In the genomic region with DNA sequence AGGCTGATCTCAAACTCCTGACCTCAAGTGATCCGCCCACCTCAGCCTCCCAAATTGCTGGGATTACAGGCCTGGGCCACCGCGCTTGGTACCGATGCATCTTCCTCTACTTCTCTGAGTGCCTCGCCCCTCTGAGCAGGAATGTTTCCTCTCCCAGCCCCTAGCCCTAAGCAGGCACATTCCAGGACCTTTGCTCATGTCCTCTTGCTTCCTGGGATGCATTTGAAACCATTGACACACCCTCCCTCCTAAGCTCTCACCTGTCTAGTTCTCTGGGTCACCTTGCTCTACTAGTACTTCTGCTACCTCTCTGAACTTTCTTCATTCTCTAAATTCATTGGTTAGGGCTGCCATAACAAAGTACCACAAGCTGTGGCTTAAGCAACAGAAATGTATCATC, we compare ENCODE assay signal across 24 cellular contexts. TPM values are rescaled to one million over a fixed set of nuclear protein-coding genes. Genes with fewer than 3 reads are reported as not detected.
A peak's percentile ranks its signal among the peaks of the same experiment; 100 is the strongest.
DNase-seq lines count a peak whose midpoint lies in the region; ATAC-seq and TF ChIP-seq lines count a peak whose summit lies in the region.
"Had no signal": no experiment of that assay in that cellular context is flagged by ENCODE, and none has a peak within 500 bp of the region (broad histone marks: within the 10 kb centered on the region; RNA-seq: fewer than 3 reads in every experiment).

No MANE protein-coding gene starts in this region.

- no peaks in the 10 kb centered on the region for H3K9me3 ChIP-seq in Caco-2
- no peaks in the 10 kb centered on the region for H3K9me3 ChIP-seq in IMR-90 (ENCODE audit: control insufficient read depth, insufficient read depth, low read length)
- no peaks in the 10 kb centered on the region for H3K9me3 ChIP-seq in mucosa of descending colon
- no peaks in the 10 kb centered on the region for H3K9me3 ChIP-seq in ascending aorta
- H3K9me3 ChIP-seq: adrenal gland, BLaER1, MG63, tibial artery had no signal

- H3K9me3 Mint-ChIP-seq in Caco-2 (ENCODE audit: unreplicated experiment), result peaks cover 11% of the 10 kb centered on the region
- H3K9me3 Mint-ChIP-seq: activated CD4-positive, alpha-beta memory T cell treated with anti-CD3 and anti-CD28 coated beads, Interleukin-2, amount 10 ng/mL, durations not matched to agents 7 days and 5 days; stimulated activated naive CD8-positive, alpha-beta T cell treated with anti-CD3 and anti-CD28 coated beads, Interleukin-15, amount 100 ng/mL, for 72 hours had no signal

- CTCF ChIA-PET in Caco-2 (lab: Charles Lee) (interaction anchor here (0.5 to 1.1 kb wide), 2 partner anchors 31 to 128 kb away, joined by 3 to 6 read pairs; no protein-coding TSS in a partner anchor), IMR-90 (lab: Yijun Ruan, JAX) (no interaction called here)

- no peak for TF ChIP-seq RAD21 in IMR-90 (IDR thresholded peaks at IDR 0.05; ENCODE audit: low read length)

- intact Hi-C loops in Caco-2 (cut with micrococcal nuclease; ENCODE audit: unreplicated experiment) (loop anchor here (2.0 kb wide), 1 partner anchor 18 kb away; the partner anchor contains the start of gene UACA), IMR-90 (cut with micrococcal nuclease) (no loop called here), mucosa of descending colon (cut with DNase I, micrococcal nuclease) (no loop called here), ascending aorta (cut with DNase I) (no loop called here)

- no peaks in the 10 kb centered on the region for H3K27me3 Mint-ChIP-seq in Caco-2 (ENCODE audit: insufficient read depth, unreplicated experiment)

- TF ChIP-seq POLR2A in IMR-90 (IDR thresholded peaks at IDR 0.05; ENCODE audit: low read depth, low read length), result no peak

- H3K27ac Mint-ChIP-seq in Caco-2 (ENCODE audit: unreplicated experiment), result peak overlapping the region; percentile 88
- H3K27ac Mint-ChIP-seq: activated CD4-positive, alpha-beta memory T cell treated with anti-CD3 and anti-CD28 coated beads, Interleukin-2, amount 10 ng/mL, durations not matched to agents 7 days and 5 days; stimulated activated naive CD8-positive, alpha-beta T cell treated with anti-CD3 and anti-CD28 coated beads, Interleukin-15, amount 100 ng/mL, for 72 hours had no signal

- POLR2A ChIA-PET in Caco-2 (lab: Charles Lee) (no interaction called here), IMR-90 (lab: Charles Lee; ENCODE audit: unreplicated experiment) (interaction anchor here (1.0 kb wide), 1 partner anchor 13 kb away, joined by 4 read pairs; no protein-coding TSS in a partner anchor)

- peak overlapping the region; percentile 28; the same call in 1 of the 2 replicates for H3K56ac ChIP-seq in IMR-90 (ENCODE audit: extremely low read depth, insufficient read depth, low read length)

- no peak overlapping the region for H3K4me2 ChIP-seq in IMR-90 (ENCODE audit: low read depth, low read length)
- H3K4me2 ChIP-seq: BLaER1 had no signal

- peaks cover 30% of the 10 kb centered on the region for H3K9me1 ChIP-seq in IMR-90 (ENCODE audit: insufficient read depth, low read length)

- peak overlapping the region; percentile 65 to 67; a peak in 3 of 4 replicates for H4K8ac ChIP-seq in IMR-90 (ENCODE audit: low read depth in 2 of 2, low read length in 2 of 2)

- H3K23ac ChIP-seq in IMR-90 (ENCODE audit: low read depth, low read length), result peak overlapping the region; percentile 75; the same call in 1 of the 2 replicates

- peak overlapping the region; percentile 91 for H2BK120ac ChIP-seq in IMR-90 (ENCODE audit: low read depth, low read length)

- H3K4me3 Mint-ChIP-seq in Caco-2 (ENCODE audit: unreplicated experiment), result peak overlapping the region; percentile 27
- H3K4me3 Mint-ChIP-seq: activated CD4-positive, alpha-beta memory T cell treated with anti-CD3 and anti-CD28 coated beads, Interleukin-2, amount 10 ng/mL, durations not matched to agents 7 days and 5 days; stimulated activated naive CD8-positive, alpha-beta T cell treated with anti-CD3 and anti-CD28 coated beads, Interleukin-15, amount 100 ng/mL, for 72 hours had no signal

- WGBS in IMR-90 (ENCODE audit: extremely low coverage in 2 of 2, insufficient read length in 1 of 2), 2 experiments, result 100% methylated on average over 2 of the region's 5 CpGs; no CpG with 5 or more reads in 1 of the 2 experiments

- no peaks in the 10 kb centered on the region for H3K36me3 ChIP-seq in Caco-2 (ENCODE audit: control insufficient read depth, insufficient read depth, low read length)
- no peaks in the 10 kb centered on the region for H3K36me3 ChIP-seq in IMR-90 (ENCODE audit: control insufficient read depth, insufficient read depth, low read length)
- no peaks in the 10 kb centered on the region for H3K36me3 ChIP-seq in mucosa of descending colon (ENCODE audit: low read depth)
- H3K36me3 ChIP-seq in ascending aorta, result no peaks in the 10 kb centered on the region
- H3K36me3 ChIP-seq: adrenal gland, BLaER1, MG63, tibial artery had no signal

- peaks cover 73% of the 10 kb centered on the region for H3K4me1 ChIP-seq in Caco-2
- H3K4me1 ChIP-seq in IMR-90 (ENCODE audit: control insufficient read depth, insufficient read depth, low read length), result peaks cover 20% of the 10 kb centered on the region
- H3K4me1 ChIP-seq in mucosa of descending colon (ENCODE audit: low read depth), result no peaks in the 10 kb centered on the region
- no peaks in the 10 kb centered on the region for H3K4me1 ChIP-seq in ascending aorta
- H3K4me1 ChIP-seq: adrenal gland had no signal

- H2BK20ac ChIP-seq in IMR-90 (ENCODE audit: low read depth, low read length), result peak overlapping the region; percentile 88

- peaks cover 5% of the 10 kb centered on the region for H3K36me3 Mint-ChIP-seq in Caco-2 (ENCODE audit: insufficient read depth, unreplicated experiment)

- H3K27ac ChIP-seq in IMR-90 (ENCODE audit: insufficient read depth, low read length) (no peak overlapping the region), ascending aorta (no peak overlapping the region)
- H3K27ac ChIP-seq: adrenal gland, BLaER1, HL-60, tibial artery had no signal

- TF ChIP-seq CTCF in Caco-2 (IDR thresholded peaks at IDR 0.05; ENCODE audit: insufficient read depth in 1 of 2, low read depth in 1 of 2, low read length in 1 of 2, severe bottlenecking in 1 of 2, unreplicated experiment in 1 of 2), result no peak
- no peak for TF ChIP-seq CTCF in IMR-90 (conservative IDR thresholded peaks at IDR 0.05; ENCODE audit: low read depth, low read length)
- no peak for TF ChIP-seq CTCF in epithelial cell of esophagus (IDR thresholded peaks at IDR 0.05; ENCODE audit: insufficient read depth, low read depth, low read length, missing control alignments)
- TF ChIP-seq CTCF in mucosa of descending colon (IDR thresholded peaks at IDR 0.05), result no peak
- TF ChIP-seq CTCF in ascending aorta (IDR thresholded peaks at IDR 0.05), result no peak

- H3K14ac ChIP-seq in IMR-90 (replicated peaks; ENCODE audit: low read depth, low read length), result peak overlapping the region; percentile 67; the same call in 1 of the 2 replicates

- no peak for ATAC-seq in IMR-90 (ENCODE audit: low read depth)
- ATAC-seq in mucosa of descending colon, result peak; percentile 53
- no peak for ATAC-seq in HG03571 (IDR thresholded peaks at IDR 0.05; ENCODE audit: unreplicated experiment)
- ATAC-seq: stimulated activated naive CD8-positive, alpha-beta T cell treated with anti-CD3 and anti-CD28 coated beads, Interleukin-15, amount 100 ng/mL, for 72 hours had no signal

- peaks cover 68% of the 10 kb centered on the region for H3K4me1 Mint-ChIP-seq in Caco-2 (ENCODE audit: low read depth, unreplicated experiment)
- H3K4me1 Mint-ChIP-seq: activated CD4-positive, alpha-beta memory T cell treated with anti-CD3 and anti-CD28 coated beads, Interleukin-2, amount 10 ng/mL, durations not matched to agents 7 days and 5 days; stimulated activated naive CD8-positive, alpha-beta T cell treated with anti-CD3 and anti-CD28 coated beads, Interleukin-15, amount 100 ng/mL, for 72 hours had no signal

- H2AK5ac ChIP-seq in IMR-90 (ENCODE audit: low read depth, low read length), result peak overlapping the region; percentile 95

- H3K79me1 ChIP-seq in IMR-90 (ENCODE audit: low read depth in 1 of 2, low read length in 2 of 2), result peaks cover 4 to 42% of the 10 kb centered on the region in 2 experiments; a peak in 2 of 4 replicates

- H4K91ac ChIP-seq in IMR-90 (ENCODE audit: insufficient read depth, low read depth, low read length), result peak overlapping the region; percentile 78

- dilution Hi-C loops in IMR-90 (cut with HindIII; ENCODE audit: low sequenced_read_pairs, unreplicated experiment), result no loop called here

- H3K4me3 ChIP-seq in Caco-2 (ENCODE audit: low read depth, low read length), result no peak overlapping the region
- H3K4me3 ChIP-seq in IMR-90 (ENCODE audit: insufficient read depth, low read depth, low read length), result no peak overlapping the region
- H3K4me3 ChIP-seq in epithelial cell of esophagus (ENCODE audit: low read length), result no peak overlapping the region
- H3K4me3 ChIP-seq in mucosa of descending colon, result no peak overlapping the region
- no peak overlapping the region for H3K4me3 ChIP-seq in ascending aorta
- H3K4me3 ChIP-seq: adrenal gland, BLaER1, MG63, tibial artery had no signal

- H2AFZ ChIP-seq in IMR-90 (replicated peaks; ENCODE audit: low read length, poor library complexity), result peak overlapping the region; percentile 66

- no peaks in the 10 kb centered on the region for H3K27me3 ChIP-seq in Caco-2 (replicated peaks; ENCODE audit: control insufficient read depth, insufficient read depth, low read length)
- no peaks in the 10 kb centered on the region for H3K27me3 ChIP-seq in IMR-90 (ENCODE audit: control insufficient read depth, insufficient read depth, low read length)
- H3K27me3 ChIP-seq in ascending aorta, result no peaks in the 10 kb centered on the region
- H3K27me3 ChIP-seq: adrenal gland, BLaER1, MG63, tibial artery had no signal

- peak overlapping the region; percentile 88 for H3K4ac ChIP-seq in IMR-90 (ENCODE audit: low read depth, low read length)

- H2AK9ac ChIP-seq in IMR-90 (replicated peaks; ENCODE audit: low read depth, low read length, poor library complexity), result no peak overlapping the region

- H2BK5ac ChIP-seq in IMR-90 (ENCODE audit: low read depth, low read length, poor library complexity, severe bottlenecking), result peak overlapping the region; percentile 31

- in situ Hi-C loops in IMR-90 (cut with MboI; ENCODE audit: low sequenced_read_pairs), result no loop called here

- no peak overlapping the region for H3K9ac ChIP-seq in IMR-90 (ENCODE audit: low read depth, low read length)
- H3K9ac ChIP-seq: BLaER1 had no signal

- peak overlapping the region; percentile 71; the same call in 1 of the 2 replicates for H3K18ac ChIP-seq in IMR-90 (ENCODE audit: low read depth, low read length)

- BruUV-seq in Caco-2 (replicated peaks; lab: Mats Ljungman, UMichigan), result no TSS peak
- BruUV-seq in IMR-90 (replicated peaks; lab: Mats Ljungman, UMichigan), result no TSS peak

- peak overlapping the region; percentile 94; the same call in 2 of the 3 replicates for H2BK15ac ChIP-seq in IMR-90 (ENCODE audit: low read depth, low read length)

- H4K5ac ChIP-seq in IMR-90 (ENCODE audit: low read depth, low read length), result peak overlapping the region; percentile 22; the same call in 1 of the 2 replicates

- H4K20me1 ChIP-seq in IMR-90 (ENCODE audit: insufficient read depth, low read length), result no peaks in the 10 kb centered on the region
- H4K20me1 ChIP-seq: BLaER1 had no signal

- DNase-seq in Caco-2, result peak; percentile 67 to 84
- DNase-seq in IMR-90, result no peak
- DNase-seq in epithelial cell of esophagus (ENCODE audit: low read depth), result peak; percentile 87
- DNase-seq in mucosa of descending colon, result no peak
- no peak for DNase-seq in ascending aorta (ENCODE audit: low spot score in 2 of 2)
- DNase-seq in DMS 273 (lab: John Stamatoyannopoulos, UW; ENCODE audit: unreplicated experiment), result no peak
- DNase-seq in central memory CD4-positive, alpha-beta T cell, result no peak
- DNase-seq: activated CD4-positive, alpha-beta memory T cell treated with anti-CD3 and anti-CD28 coated beads, Interleukin-2, amount 10 ng/mL, durations not matched to agents 7 days and 5 days; adrenal gland; dermis blood vessel endothelial cell; foreskin fibroblast; GOT3; MG63; NCI-H1417 treated with DMSO at 0.1 percent for 48 hours; NCI-H2107; NCI-H510A; nucleus accumbens; retina; stimulated activated CD4-positive, alpha-beta T cell treated with anti-CD3 and anti-CD28 coated beads, Interleukin-12 subunit alpha, Interleukin-12 subunit beta, amount 100 ng/mL, for 4 hours; stimulated activated naive CD8-positive, alpha-beta T cell treated with anti-CD3 and anti-CD28 coated beads, Interleukin-15, amount 100 ng/mL, for 72 hours; tibial artery had no signal

RNA-seq across cellular contexts. Expression of gene UACA, which starts 17.9 kb away (rescaled TPM):
- total RNA-seq in Caco-2 (2022) (120 and 141 TPM in 2 replicates), IMR-90 (2012; rRNA removed) (505 and 507 TPM in 2 replicates), mucosa of descending colon (10 to 100 TPM; 42.1 to 74.7 (median 64.9) TPM), ascending aorta (34.0 TPM)
- polyA plus RNA-seq in IMR-90 (2012; rRNA removed), result 127 and 156 TPM in 2 replicates
- polyA plus RNA-seq in IMR-90 (2012; cell fraction: cytosol; rRNA removed), result 34.2 and 47.8 TPM in 2 replicates
- polyA plus RNA-seq in IMR-90 (2012; cell fraction: nucleus; rRNA removed; ENCODE audit: low replicate concordance), result 121 and 277 TPM in 2 replicates

Comparison
In these comparisons a context has a peak if more than half of its experiments do, and no peak if none do; other contexts are left out.
1. DNase-seq: peak in Caco-2 (2 of 2) and epithelial cell of esophagus (single experiment); none in IMR-90 (single experiment), mucosa of descending colon (0 of 3), ascending aorta (0 of 2), DMS 273 (single experiment) and central memory CD4-positive, alpha-beta T cell (single experiment).